8 cellular contexts compared by ENCODE assay signal in the genomic region with DNA sequence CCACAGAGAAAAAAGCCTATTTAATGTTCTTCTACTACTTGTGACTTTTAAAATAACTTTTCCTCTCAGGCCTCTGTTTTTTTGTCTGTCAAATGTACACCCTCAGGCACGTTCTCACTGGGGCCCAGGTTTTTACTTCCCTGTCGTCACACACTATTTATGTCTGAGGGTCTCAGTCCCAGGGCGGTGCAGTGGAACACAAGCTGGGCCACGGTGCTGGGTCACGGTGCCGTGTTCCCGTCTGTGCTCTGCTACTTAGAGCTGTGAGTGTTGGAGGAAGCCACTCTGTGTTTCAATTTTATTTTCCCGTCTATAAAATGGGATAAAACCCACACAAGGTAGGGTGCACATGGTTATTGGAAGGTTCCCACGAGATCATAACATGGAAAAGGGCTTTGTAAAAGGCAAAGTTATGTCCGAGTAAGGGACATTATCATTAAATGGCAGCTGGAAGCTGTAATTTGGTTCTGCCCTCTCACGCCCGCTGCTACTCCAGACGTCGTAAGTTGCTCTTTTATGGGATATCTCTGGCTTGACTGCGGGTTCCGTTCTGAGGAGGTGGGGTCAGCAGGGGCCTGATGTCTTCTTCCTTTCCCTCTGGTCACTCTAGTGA. TPM values are rescaled to one million over a fixed set of nuclear protein-coding genes. Genes with fewer than 3 reads are reported as not detected.
A peak's percentile ranks its signal among the peaks of the same experiment; 100 is the strongest.
DNase-seq lines count a peak whose midpoint lies in the region; ATAC-seq and TF ChIP-seq lines count a peak whose summit lies in the region.

No MANE protein-coding gene starts in this region.

- DNase-seq in NCI-H2227 (lab: John Stamatoyannopoulos, UW; ENCODE audit: unreplicated experiment): peak; percentile 37
- DNase-seq in NCI-H2227 treated with DMSO at 0.1 percent for 48 hours (lab: John Stamatoyannopoulos, UW): no peak
- DNase-seq in activated naive CD8-positive, alpha-beta T cell treated with anti-CD3 and anti-CD28 coated beads for 36 hours: no peak
- no peak for DNase-seq in stomach
- DNase-seq in inferior parietal cortex (ENCODE audit: extremely low spot score): no peak

- no peaks in the 10 kb centered on the region for H3K27me3 Mint-ChIP-seq in activated naive CD8-positive, alpha-beta T cell treated with anti-CD3 and anti-CD28 coated beads for 36 hours

- H3K36me3 Mint-ChIP-seq in activated naive CD8-positive, alpha-beta T cell treated with anti-CD3 and anti-CD28 coated beads for 36 hours: peaks cover 6% of the 10 kb centered on the region

- ATAC-seq in GM18907 (IDR thresholded peaks at IDR 0.05; ENCODE audit: unreplicated experiment): no peak
- no peak for ATAC-seq in HG03469 (IDR thresholded peaks at IDR 0.05; ENCODE audit: unreplicated experiment)

- H3K36me3 ChIP-seq in stomach: peaks cover 0 to 17% (median 13%) of the 10 kb centered on the region in 4 donors

- H3K27ac Mint-ChIP-seq in activated naive CD8-positive, alpha-beta T cell treated with anti-CD3 and anti-CD28 coated beads for 36 hours: peak overlapping the region; percentile 87

- TF ChIP-seq EP300 in stomach (IDR thresholded peaks at IDR 0.05): no peak

- H3K9me3 Mint-ChIP-seq in activated naive CD8-positive, alpha-beta T cell treated with anti-CD3 and anti-CD28 coated beads for 36 hours: no peaks in the 10 kb centered on the region

- peak overlapping the region; percentile 84 for H3K4me3 Mint-ChIP-seq in activated naive CD8-positive, alpha-beta T cell treated with anti-CD3 and anti-CD28 coated beads for 36 hours

- H3K9me3 ChIP-seq in iPS-18c (ENCODE audit: control insufficient read depth, insufficient read depth, low read length): no peaks in the 10 kb centered on the region
- H3K9me3 ChIP-seq in stomach: no peaks in the 10 kb centered on the region

- H3K4me1 ChIP-seq in stomach: peaks cover 42 to 66% (median 52%) of the 10 kb centered on the region in 4 donors

- no peaks in the 10 kb centered on the region for H3K27me3 ChIP-seq in stomach

- 34 to 44% (median 38%) methylated on average over 16 of the region's 16 CpGs for WGBS in stomach, 5 donors

- peak overlapping the region; percentile 62 for H3K4me3 ChIP-seq in iPS-18c (ENCODE audit: insufficient read depth, low read depth, low read length)
- H3K4me3 ChIP-seq in stomach: peak overlapping the region; percentile 69 to 78 (median 72)

- peaks cover 60% of the 10 kb centered on the region for H3K4me1 Mint-ChIP-seq in activated naive CD8-positive, alpha-beta T cell treated with anti-CD3 and anti-CD28 coated beads for 36 hours

- intact Hi-C loops in stomach (cut with DNase I; ENCODE audit: low total_unique reads): no loop called here

- TF ChIP-seq CTCF in stomach (IDR thresholded peaks at IDR 0.05): no peak

- peak overlapping the region; percentile 93 to 99 (median 95) for H3K27ac ChIP-seq in stomach

- TF ChIP-seq POLR2A in stomach (IDR thresholded peaks at IDR 0.05): no peak

RNA-seq across cellular contexts. Expression of gene ZNF775, which starts 25.1 kb away (rescaled TPM):
- total RNA-seq in activated naive CD8-positive, alpha-beta T cell treated with anti-CD3 and anti-CD28 coated beads for 36 hours: 1 to 10 TPM; 3.7 to 4.0 TPM
- 10 to 100 TPM in 2 of 5 donors, 1 to 10 TPM in 1, not detected in 2; 2.0 to 17.0 (median 14.8) TPM for total RNA-seq in stomach
- 1 to 10 TPM; 1.8 to 2.6 (median 2.4) TPM for polyA plus RNA-seq in stomach

RNA-seq across cellular contexts. Expression of gene REPIN1, which starts 35.7 kb away (rescaled TPM):
- total RNA-seq in activated naive CD8-positive, alpha-beta T cell treated with anti-CD3 and anti-CD28 coated beads for 36 hours: 10 to 100 TPM; 54.7 to 55.1 TPM
- total RNA-seq in stomach: 100 to 1,000 TPM in 3 of 5 donors, 10 to 100 TPM in 2; 44.2 to 298 (median 104) TPM
- polyA plus RNA-seq in stomach: 10 to 100 TPM; 35.9 to 41.5 (median 36.4) TPM

RNA-seq across cellular contexts. Expression of gene GIMAP8, which starts 46.2 kb away (rescaled TPM):
- total RNA-seq in activated naive CD8-positive, alpha-beta T cell treated with anti-CD3 and anti-CD28 coated beads for 36 hours: 10 to 100 TPM; 11.1 to 11.9 TPM
- 1 to 10 TPM in 2 of 5 donors, under 1 TPM in 3; under 0.01 to 8.3 (median 0.29) TPM for total RNA-seq in stomach
- 1 to 10 TPM; 2.8 to 3.2 (median 2.9) TPM for polyA plus RNA-seq in stomach
